Comparison of ENCODE assay signal across 1 cellular context in the genomic region with DNA sequence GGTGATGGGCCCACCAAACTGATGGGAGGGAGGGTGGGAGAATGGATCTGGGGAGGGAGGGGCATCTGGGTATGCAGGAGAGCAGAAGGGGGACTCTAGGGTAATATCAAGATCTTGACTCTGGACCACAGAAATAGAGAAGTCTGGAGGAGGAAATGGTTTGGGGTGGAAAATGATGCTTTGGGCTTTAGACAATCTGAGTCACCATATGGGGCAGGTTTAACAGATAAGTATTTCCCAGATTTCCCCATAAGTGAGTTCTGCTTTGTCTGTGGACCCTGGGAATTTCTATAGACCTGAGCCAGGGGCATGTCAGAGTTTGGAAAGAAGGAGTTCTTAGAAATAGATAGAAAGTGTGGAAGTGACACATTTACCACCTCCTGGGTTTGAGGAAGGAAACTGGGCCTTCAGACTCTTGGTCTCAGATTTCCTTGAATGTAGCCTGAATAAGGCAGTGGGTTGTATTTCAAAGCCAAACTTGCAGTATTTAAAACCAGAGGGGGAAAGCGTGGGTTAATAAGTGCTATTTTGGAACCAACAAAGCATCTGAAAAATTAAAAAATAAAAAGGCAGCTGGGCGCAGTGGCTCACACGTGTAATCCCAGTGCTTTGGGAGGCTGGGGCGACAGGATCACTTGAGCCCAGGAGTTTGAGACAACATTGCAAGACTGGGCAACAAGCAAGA.
TF ChIP-seq lines count a peak whose summit lies in the region.

No MANE protein-coding gene starts in this region.

TF ChIP-seq in HepG2, 621 proteins besides CTCF, POLR2A, EP300 and RAD21 (continued from another document):
- TF ChIP-seq, protein P1, sequence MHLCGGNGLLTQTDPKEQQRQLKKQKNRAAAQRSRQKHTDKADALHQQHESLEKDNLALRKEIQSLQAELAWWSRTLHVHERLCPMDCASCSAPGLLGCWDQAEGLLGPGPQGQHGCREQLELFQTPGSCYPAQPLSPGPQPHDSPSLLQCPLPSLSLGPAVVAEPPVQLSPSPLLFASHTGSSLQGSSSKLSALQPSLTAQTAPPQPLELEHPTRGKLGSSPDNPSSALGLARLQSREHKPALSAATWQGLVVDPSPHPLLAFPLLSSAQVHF (CRISPR knock-in tag; IDR thresholded peaks at IDR 0.05): no peak
- TF ChIP-seq SETDB1 (CRISPR knock-in tag; IDR thresholded peaks at IDR 0.05; ENCODE audit: borderline replicate concordance): no peak
- TF ChIP-seq ZNF33B (CRISPR knock-in tag; IDR thresholded peaks at IDR 0.05): no peak
- TF ChIP-seq, protein P2, sequence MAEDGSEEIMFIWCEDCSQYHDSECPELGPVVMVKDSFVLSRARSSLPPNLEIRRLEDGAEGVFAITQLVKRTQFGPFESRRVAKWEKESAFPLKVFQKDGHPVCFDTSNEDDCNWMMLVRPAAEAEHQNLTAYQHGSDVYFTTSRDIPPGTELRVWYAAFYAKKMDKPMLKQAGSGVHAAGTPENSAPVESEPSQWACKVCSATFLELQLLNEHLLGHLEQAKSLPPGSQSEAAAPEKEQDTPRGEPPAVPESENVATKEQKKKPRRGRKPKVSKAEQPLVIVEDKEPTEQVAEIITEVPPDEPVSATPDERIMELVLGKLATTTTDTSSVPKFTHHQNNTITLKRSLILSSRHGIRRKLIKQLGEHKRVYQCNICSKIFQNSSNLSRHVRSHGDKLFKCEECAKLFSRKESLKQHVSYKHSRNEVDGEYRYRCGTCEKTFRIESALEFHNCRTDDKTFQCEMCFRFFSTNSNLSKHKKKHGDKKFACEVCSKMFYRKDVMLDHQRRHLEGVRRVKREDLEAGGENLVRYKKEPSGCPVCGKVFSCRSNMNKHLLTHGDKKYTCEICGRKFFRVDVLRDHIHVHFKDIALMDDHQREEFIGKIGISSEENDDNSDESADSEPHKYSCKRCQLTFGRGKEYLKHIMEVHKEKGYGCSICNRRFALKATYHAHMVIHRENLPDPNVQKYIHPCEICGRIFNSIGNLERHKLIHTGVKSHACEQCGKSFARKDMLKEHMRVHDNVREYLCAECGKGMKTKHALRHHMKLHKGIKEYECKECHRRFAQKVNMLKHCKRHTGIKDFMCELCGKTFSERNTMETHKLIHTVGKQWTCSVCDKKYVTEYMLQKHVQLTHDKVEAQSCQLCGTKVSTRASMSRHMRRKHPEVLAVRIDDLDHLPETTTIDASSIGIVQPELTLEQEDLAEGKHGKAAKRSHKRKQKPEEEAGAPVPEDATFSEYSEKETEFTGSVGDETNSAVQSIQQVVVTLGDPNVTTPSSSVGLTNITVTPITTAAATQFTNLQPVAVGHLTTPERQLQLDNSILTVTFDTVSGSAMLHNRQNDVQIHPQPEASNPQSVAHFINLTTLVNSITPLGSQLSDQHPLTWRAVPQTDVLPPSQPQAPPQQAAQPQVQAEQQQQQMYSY (CRISPR knock-in tag; IDR thresholded peaks at IDR 0.05): no peak
- no peak for TF ChIP-seq PAWR (CRISPR knock-in tag; IDR thresholded peaks at IDR 0.05; ENCODE audit: borderline replicate concordance)
- TF ChIP-seq RARG (CRISPR knock-in tag; IDR thresholded peaks at IDR 0.05; ENCODE audit: low read depth): no peak
- no peak for TF ChIP-seq PCBP1 (IDR thresholded peaks at IDR 0.05; ENCODE audit: borderline replicate concordance, low read depth, low read length)
- TF ChIP-seq REPIN1 (CRISPR knock-in tag; IDR thresholded peaks at IDR 0.05; ENCODE audit: borderline replicate concordance, low read depth): no peak
- TF ChIP-seq, protein P3, sequence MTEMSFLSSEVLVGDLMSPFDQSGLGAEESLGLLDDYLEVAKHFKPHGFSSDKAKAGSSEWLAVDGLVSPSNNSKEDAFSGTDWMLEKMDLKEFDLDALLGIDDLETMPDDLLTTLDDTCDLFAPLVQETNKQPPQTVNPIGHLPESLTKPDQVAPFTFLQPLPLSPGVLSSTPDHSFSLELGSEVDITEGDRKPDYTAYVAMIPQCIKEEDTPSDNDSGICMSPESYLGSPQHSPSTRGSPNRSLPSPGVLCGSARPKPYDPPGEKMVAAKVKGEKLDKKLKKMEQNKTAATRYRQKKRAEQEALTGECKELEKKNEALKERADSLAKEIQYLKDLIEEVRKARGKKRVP (CRISPR knock-in tag; IDR thresholded peaks at IDR 0.05): no peak
- no peak for TF ChIP-seq EEA1 (CRISPR knock-in tag; IDR thresholded peaks at IDR 0.05; ENCODE audit: borderline replicate concordance)
- TF ChIP-seq MEIS1 (CRISPR knock-in tag; IDR thresholded peaks at IDR 0.05; ENCODE audit: borderline replicate concordance): no peak
- TF ChIP-seq RAD51 (IDR thresholded peaks at IDR 0.05; ENCODE audit: borderline replicate concordance): no peak
- TF ChIP-seq ESRRA (CRISPR knock-in tag; IDR thresholded peaks at IDR 0.05; ENCODE audit: low read depth): no peak
- TF ChIP-seq ZNF672 (CRISPR knock-in tag; IDR thresholded peaks at IDR 0.05): no peak
- no peak for TF ChIP-seq ZFP82 (CRISPR knock-in tag; IDR thresholded peaks at IDR 0.05; ENCODE audit: borderline replicate concordance)
- no peak for TF ChIP-seq ZNF720 (CRISPR knock-in tag; IDR thresholded peaks at IDR 0.05)
- TF ChIP-seq EZH2 (conservative IDR thresholded peaks at IDR 0.05; ENCODE audit: low read depth, low read length): no peak
- TF ChIP-seq TOE1 (CRISPR knock-in tag; IDR thresholded peaks at IDR 0.05): no peak
- no peak for TF ChIP-seq ZNF563 (CRISPR knock-in tag; IDR thresholded peaks at IDR 0.05)
